23 cellular contexts compared by ENCODE assay signal in genomic region chr12:116116650-116117424, GRCh38.
DNase-seq lines count a peak whose midpoint lies in the region; ATAC-seq, FAIRE-seq and TF ChIP-seq lines count a peak whose summit lies in the region.
"Had no signal": no experiment of that assay in that cellular context is flagged by ENCODE, and none has a peak within 500 bp of the region (broad histone marks: within the 10 kb centered on the region; RNA-seq: fewer than 3 reads in every experiment).

No MANE protein-coding gene starts in this region.

- TF ChIP-seq CTCF in endothelial cell of umbilical vein (IDR thresholded peaks at IDR 0.05; ENCODE audit: extremely low read depth in 1 of 2, insufficient read depth in 1 of 2, low read depth in 1 of 2, low read length in 2 of 2): no peak
- no peak for TF ChIP-seq CTCF in GM23338 (conservative IDR thresholded peaks at IDR 0.05; ENCODE audit: low read depth in 2 of 2)
- no peak for TF ChIP-seq CTCF in GM20000 (IDR thresholded peaks at IDR 0.05; ENCODE audit: extremely low read depth, missing control alignments)

- POLR2A ChIA-PET in activated CD4-positive, alpha-beta memory T cell treated with anti-CD3 and anti-CD28 coated beads for 36 hours (lab: Charles Lee): no interaction called here
- POLR2A ChIA-PET in activated CD4-positive, alpha-beta memory T cell treated with anti-CD3 and anti-CD28 coated beads, Interleukin-2, amount 10 ng/mL, durations not matched to agents 7 days and 5 days (lab: Charles Lee): no interaction called here
- POLR2A ChIA-PET in endothelial cell of umbilical vein (lab: Charles Lee): no interaction called here

- H3K27me3 ChIP-seq in endothelial cell of umbilical vein (ENCODE audit: control insufficient read depth in 2 of 2, insufficient read depth in 2 of 2, low read length in 2 of 2) (no peaks in the 10 kb centered on the region), GM23338 (ENCODE audit: insufficient read depth) (no peaks in the 10 kb centered on the region)
- H3K27me3 ChIP-seq: gastrocnemius medialis had no signal

- H3K79me2 ChIP-seq in endothelial cell of umbilical vein (ENCODE audit: control insufficient read depth, insufficient read depth, low read length): peaks cover 76% of the 10 kb centered on the region
- H3K79me2 ChIP-seq in GM23338 (replicated peaks; ENCODE audit: insufficient read depth): peaks cover 91% of the 10 kb centered on the region

- no peaks in the 10 kb centered on the region for H3K9me3 ChIP-seq in endothelial cell of umbilical vein (replicated peaks; ENCODE audit: control insufficient read depth, insufficient read depth, low read length)
- H3K9me3 ChIP-seq: gastrocnemius medialis had no signal

- BruUV-seq in endothelial cell of umbilical vein (replicated peaks; lab: Mats Ljungman, UMichigan): no TSS peak

- CTCF ChIA-PET in activated CD4-positive, alpha-beta memory T cell treated with anti-CD3 and anti-CD28 coated beads for 36 hours (lab: Charles Lee): no interaction called here
- CTCF ChIA-PET in activated CD4-positive, alpha-beta memory T cell treated with anti-CD3 and anti-CD28 coated beads, Interleukin-2, amount 10 ng/mL, durations not matched to agents 7 days and 5 days (lab: Charles Lee): no interaction called here
- CTCF ChIA-PET in endothelial cell of umbilical vein (lab: Charles Lee): no interaction called here

- no peaks in the 10 kb centered on the region for H3K36me3 Mint-ChIP-seq in activated CD4-positive, alpha-beta memory T cell treated with anti-CD3 and anti-CD28 coated beads for 36 hours
- no peaks in the 10 kb centered on the region for H3K36me3 Mint-ChIP-seq in activated CD4-positive, alpha-beta memory T cell treated with anti-CD3 and anti-CD28 coated beads, Interleukin-2, amount 10 ng/mL, durations not matched to agents 7 days and 5 days (ENCODE audit: low read depth)
- no peaks in the 10 kb centered on the region for H3K36me3 Mint-ChIP-seq in GM23338 (ENCODE audit: low read depth)
- H3K36me3 Mint-ChIP-seq: CD8-positive, alpha-beta T cell; type B pancreatic cell had no signal

- H3K4me3 ChIP-seq in endothelial cell of umbilical vein (replicated peaks in 1 of 3; ENCODE audit: insufficient read depth in 1 of 3, low read depth in 1 of 3, low read length in 3 of 3) (no peak overlapping the region), GM23338 (no peak overlapping the region)
- H3K4me3 ChIP-seq: gastrocnemius medialis, skin epidermis had no signal

- dilution Hi-C loops in endothelial cell of umbilical vein (cut with MboI; ENCODE audit: extremely low pct_ligation_motif_present, low sequenced_read_pairs): no loop called here

- FAIRE-seq in GM12892 (lab: Jason Lieb, UNC) (peak; percentile 17), endothelial cell of umbilical vein (lab: Jason Lieb, UNC) (no peak)
- FAIRE-seq: astrocyte, TTC549 had no signal

- peaks cover 6% of the 10 kb centered on the region for H4K20me1 ChIP-seq in endothelial cell of umbilical vein (replicated peaks; ENCODE audit: control insufficient read depth, extremely low read depth, insufficient read depth, low read length)
- H4K20me1 ChIP-seq in GM23338 (replicated peaks; ENCODE audit: insufficient read depth): peaks cover 14% of the 10 kb centered on the region

- H3K27ac Mint-ChIP-seq in activated CD4-positive, alpha-beta memory T cell treated with anti-CD3 and anti-CD28 coated beads for 36 hours: peak overlapping the region; percentile 1
- no peak overlapping the region for H3K27ac Mint-ChIP-seq in activated CD4-positive, alpha-beta memory T cell treated with anti-CD3 and anti-CD28 coated beads, Interleukin-2, amount 10 ng/mL, durations not matched to agents 7 days and 5 days
- H3K27ac Mint-ChIP-seq in GM23338: no peak overlapping the region
- H3K27ac Mint-ChIP-seq: activated CD4-positive, alpha-beta T cell treated with anti-CD3 and anti-CD28 coated beads, Interleukin-2, amount 10 ng/mL, durations not matched to agents 24 days and 14 days; activated naive CD4-positive, alpha-beta T cell treated with anti-CD3 and anti-CD28 coated beads for 36 hours; CD8-positive, alpha-beta T cell; type B pancreatic cell had no signal

- H3K27ac ChIP-seq in endothelial cell of umbilical vein (ENCODE audit: insufficient read depth, low read depth, low read length): no peak overlapping the region
- H3K27ac ChIP-seq in GM23338 (ENCODE audit: low read depth): no peak overlapping the region
- H3K27ac ChIP-seq: gastrocnemius medialis, HL-60, skin epidermis had no signal

- H3K9me2 ChIP-seq in GM23338 (ENCODE audit: insufficient read depth): no peaks in the 10 kb centered on the region

- no peaks in the 10 kb centered on the region for H3K27me3 Mint-ChIP-seq in activated CD4-positive, alpha-beta memory T cell treated with anti-CD3 and anti-CD28 coated beads for 36 hours
- no peaks in the 10 kb centered on the region for H3K27me3 Mint-ChIP-seq in activated CD4-positive, alpha-beta memory T cell treated with anti-CD3 and anti-CD28 coated beads, Interleukin-2, amount 10 ng/mL, durations not matched to agents 7 days and 5 days
- H3K27me3 Mint-ChIP-seq in GM23338 (ENCODE audit: insufficient read depth, low read depth, poor library complexity): peaks cover 3% of the 10 kb centered on the region
- H3K27me3 Mint-ChIP-seq: activated CD4-positive, alpha-beta T cell treated with anti-CD3 and anti-CD28 coated beads, Interleukin-2, amount 10 ng/mL, durations not matched to agents 24 days and 14 days; type B pancreatic cell had no signal

- H3K9ac ChIP-seq in endothelial cell of umbilical vein (replicated peaks; ENCODE audit: extremely low read depth, insufficient read depth, low read length): no peak overlapping the region

- no peak for DNase-seq in activated CD4-positive, alpha-beta memory T cell treated with anti-CD3 and anti-CD28 coated beads for 36 hours
- no peak for DNase-seq in activated CD4-positive, alpha-beta memory T cell treated with anti-CD3 and anti-CD28 coated beads, Interleukin-2, amount 10 ng/mL, durations not matched to agents 7 days and 5 days
- no peak for DNase-seq in GM12892 (ENCODE audit: insufficient read length)
- peak; percentile 31 for DNase-seq in NCI-H2171 (lab: John Stamatoyannopoulos, UW)
- no peak for DNase-seq in endothelial cell of umbilical vein (ENCODE audit: low read depth, low spot score)
- DNase-seq in GM23338 (ENCODE audit: low spot score): no peak
- no peak for DNase-seq in GM20000 (ENCODE audit: low spot score)
- DNase-seq: activated CD4-positive, alpha-beta T cell treated with anti-CD3 and anti-CD28 coated beads, Interleukin-2, amount 10 ng/mL, durations not matched to agents 24 days and 14 days; activated naive CD4-positive, alpha-beta T cell treated with anti-CD3 and anti-CD28 coated beads for 36 hours; CD8-positive, alpha-beta T cell; DND-41; gastrocnemius medialis; kidney; NCI-H2029; OCI-M1; SHP77 had no signal

- H3K4me2 ChIP-seq in endothelial cell of umbilical vein (ENCODE audit: insufficient read depth, low read length) (no peak overlapping the region), GM23338 (no peak overlapping the region)

- H3K36me3 ChIP-seq in endothelial cell of umbilical vein (ENCODE audit: control insufficient read depth in 2 of 2, extremely low read depth in 1 of 2, insufficient read depth in 2 of 2, low read length in 2 of 2): no peaks in the 10 kb centered on the region
- no peaks in the 10 kb centered on the region for H3K36me3 ChIP-seq in GM23338 (ENCODE audit: insufficient read depth)
- H3K36me3 ChIP-seq: gastrocnemius medialis had no signal

- intact Hi-C loops in activated CD4-positive, alpha-beta memory T cell treated with anti-CD3 and anti-CD28 coated beads for 36 hours (cut with micrococcal nuclease): no loop called here
- intact Hi-C loops in endothelial cell of umbilical vein (cut with micrococcal nuclease): no loop called here

- ATAC-seq in GM23338: no peak
- no peak for ATAC-seq in GM19035 (IDR thresholded peaks at IDR 0.05; ENCODE audit: unreplicated experiment)
- ATAC-seq: CD8-positive, alpha-beta T cell; esophagus mucosa; gastrocnemius medialis had no signal

- H3K9me3 Mint-ChIP-seq in activated CD4-positive, alpha-beta memory T cell treated with anti-CD3 and anti-CD28 coated beads for 36 hours: no peaks in the 10 kb centered on the region
- H3K9me3 Mint-ChIP-seq in activated CD4-positive, alpha-beta memory T cell treated with anti-CD3 and anti-CD28 coated beads, Interleukin-2, amount 10 ng/mL, durations not matched to agents 7 days and 5 days: no peaks in the 10 kb centered on the region
- no peaks in the 10 kb centered on the region for H3K9me3 Mint-ChIP-seq in GM23338
- H3K9me3 Mint-ChIP-seq: activated CD4-positive, alpha-beta T cell treated with anti-CD3 and anti-CD28 coated beads, Interleukin-2, amount 10 ng/mL, durations not matched to agents 24 days and 14 days; activated naive CD4-positive, alpha-beta T cell treated with anti-CD3 and anti-CD28 coated beads for 36 hours; CD8-positive, alpha-beta T cell; type B pancreatic cell had no signal

- H3K4me1 Mint-ChIP-seq in activated CD4-positive, alpha-beta memory T cell treated with anti-CD3 and anti-CD28 coated beads for 36 hours (ENCODE audit: low read depth): peaks cover 54% of the 10 kb centered on the region
- peaks cover 11% of the 10 kb centered on the region for H3K4me1 Mint-ChIP-seq in activated CD4-positive, alpha-beta memory T cell treated with anti-CD3 and anti-CD28 coated beads, Interleukin-2, amount 10 ng/mL, durations not matched to agents 7 days and 5 days
- peaks cover 67% of the 10 kb centered on the region for H3K4me1 Mint-ChIP-seq in GM23338

- no peak overlapping the region for H3K4me3 Mint-ChIP-seq in activated CD4-positive, alpha-beta memory T cell treated with anti-CD3 and anti-CD28 coated beads for 36 hours
- H3K4me3 Mint-ChIP-seq in activated CD4-positive, alpha-beta memory T cell treated with anti-CD3 and anti-CD28 coated beads, Interleukin-2, amount 10 ng/mL, durations not matched to agents 7 days and 5 days: no peak overlapping the region
- H3K4me3 Mint-ChIP-seq in GM23338: no peak overlapping the region
- H3K4me3 Mint-ChIP-seq: activated CD4-positive, alpha-beta T cell treated with anti-CD3 and anti-CD28 coated beads, Interleukin-2, amount 10 ng/mL, durations not matched to agents 24 days and 14 days; activated naive CD4-positive, alpha-beta T cell treated with anti-CD3 and anti-CD28 coated beads for 36 hours; CD8-positive, alpha-beta T cell; type B pancreatic cell had no signal

- no peaks in the 10 kb centered on the region for H3K9me1 ChIP-seq in endothelial cell of umbilical vein (replicated peaks; ENCODE audit: control insufficient read depth, extremely low read depth, insufficient read depth, low read length)

- H2AFZ ChIP-seq in endothelial cell of umbilical vein (ENCODE audit: low read depth, low read length): no peak overlapping the region
- no peak overlapping the region for H2AFZ ChIP-seq in GM23338

- no peaks in the 10 kb centered on the region for H3F3A ChIP-seq in GM23338 (replicated peaks; ENCODE audit: low read depth)

- H3K4me1 ChIP-seq in endothelial cell of umbilical vein (ENCODE audit: control insufficient read depth, extremely low read depth, insufficient read depth, low read length) (peaks cover 25% of the 10 kb centered on the region), GM23338 (ENCODE audit: insufficient read depth) (peaks cover 62% of the 10 kb centered on the region)

- TF ChIP-seq POLR2A in GM12892 (IDR thresholded peaks at IDR 0.05; ENCODE audit: low read depth, low read length): no peak
- TF ChIP-seq POLR2A in endothelial cell of umbilical vein (IDR thresholded peaks at IDR 0.05; ENCODE audit: low read depth, low read length): no peak

TF ChIP-seq in GM23338, 12 proteins besides CTCF, POLR2A, EP300 and RAD21 (continues in another document):
- TF ChIP-seq CREB1 (CRISPR knock-in tag; IDR thresholded peaks at IDR 0.05; ENCODE audit: low read depth): no peak
